Comparison of ENCODE assay signal across 8 cellular contexts in genomic region chr16:4315185-4316102, GRCh38. TPM values are rescaled to one million over a fixed set of nuclear protein-coding genes. Genes with fewer than 3 reads are reported as not detected.
DNase-seq lines count a peak whose midpoint lies in the region; ATAC-seq and TF ChIP-seq lines count a peak whose summit lies in the region.

GLIS2 (plus strand) TSS chr16:4316067; CDS start chr16:4332281, 16,214 bp downstream.

- H3K36me3 ChIP-seq in HUES6 (ENCODE audit: control insufficient read depth, insufficient read depth, low read length) = no peaks in the 10 kb centered on the region
- H3K36me3 ChIP-seq in colonic mucosa = no peaks in the 10 kb centered on the region
- no peaks in the 10 kb centered on the region for H3K36me3 ChIP-seq in stomach

- peak; percentile 42 for ATAC-seq in left colon
- ATAC-seq in HG02623 (IDR thresholded peaks at IDR 0.05; ENCODE audit: unreplicated experiment) = no peak
- ATAC-seq in GM18868 (IDR thresholded peaks at IDR 0.05; ENCODE audit: unreplicated experiment) = no peak

- H3K9ac ChIP-seq in HUES6 (ENCODE audit: low read length) (peak within 1 kb of the TSS; percentile 62), colonic mucosa (ENCODE audit: low read depth in 2 of 2, low read length in 2 of 2) (peak within 1 kb of the TSS; percentile 26 to 79)

- H3K9me3 ChIP-seq in HUES6 (ENCODE audit: control insufficient read depth, insufficient read depth, low read depth, low read length) (no peaks in the 10 kb centered on the region), colonic mucosa (no peaks in the 10 kb centered on the region), stomach (no peaks in the 10 kb centered on the region)

- TF ChIP-seq CTCF in colonic mucosa (IDR thresholded peaks at IDR 0.05) (no peak), stomach (IDR thresholded peaks at IDR 0.05) (no peak)

- peak; percentile 86 for DNase-seq in Caki2 (ENCODE audit: low read depth)
- peak; percentile 87 for DNase-seq in SK-N-DZ (ENCODE audit: low spot score)
- peak; percentile 41 for DNase-seq in colonic mucosa
- peak in 1 of 2 donors; percentile 51 for DNase-seq in left colon
- peak; percentile 73 for DNase-seq in stomach

- in situ Hi-C loops in Caki2 (cut with HindIII; ENCODE audit: low pct_unique_long_range_greater_than_20kb, low sequenced_read_pairs) = no loop called here

- peaks cover 14% of the 10 kb centered on the region for H3K27me3 ChIP-seq in HUES6 (ENCODE audit: control insufficient read depth, insufficient read depth, low read length)
- peaks cover 33% of the 10 kb centered on the region for H3K27me3 ChIP-seq in colonic mucosa
- peaks cover 0 to 35% (median 14%) of the 10 kb centered on the region in 3 donors for H3K27me3 ChIP-seq in stomach

- intact Hi-C loops in colonic mucosa (cut with DNase I) = no loop called here
- intact Hi-C loops in left colon (cut with DNase I, micrococcal nuclease) = no loop called here
- intact Hi-C loops in stomach (cut with DNase I; ENCODE audit: low total_unique reads) = no loop called here

- TF ChIP-seq EP300 in stomach (IDR thresholded peaks at IDR 0.05) = no peak

- H3K27ac ChIP-seq in HUES6 (ENCODE audit: low read depth, low read length) (peak within 1 kb of the TSS; percentile 64; the same call in 1 of the 2 replicates), colonic mucosa (peak within 1 kb of the TSS; percentile 80), stomach (peak within 1 kb of the TSS; percentile 90 to 97 (median 93))

- H3K4me1 ChIP-seq in HUES6 (ENCODE audit: control insufficient read depth, insufficient read depth, low read length) (peaks cover 42% of the 10 kb centered on the region), colonic mucosa (peaks cover 14% of the 10 kb centered on the region), stomach (peaks cover 59 to 66% (median 62%) of the 10 kb centered on the region in 4 donors)

- WGBS in stomach, 5 donors = 0 to 4% (median 1%) methylated on average over 9 to 91 of the region's 114 CpGs

- peak within 1 kb of the TSS; percentile 77 for H3K4me3 ChIP-seq in HUES6 (ENCODE audit: low read depth, low read length)
- peak within 1 kb of the TSS; percentile 46 for H3K4me3 ChIP-seq in colonic mucosa
- peak within 1 kb of the TSS; percentile 63 to 71 (median 71) for H3K4me3 ChIP-seq in stomach

- no peak for TF ChIP-seq POLR2A in stomach (IDR thresholded peaks at IDR 0.05)

RNA-seq across cellular contexts. Expression of gene GLIS2, which starts in this region (rescaled TPM):
- total RNA-seq in Caki2 (2014; rRNA removed; shearing (Covaris generic); ENCODE audit: low replicate concordance) = 5.7 and 7.4 TPM in 2 replicates
- polyA plus RNA-seq in SK-N-DZ (2014; cell fraction: cytosol; rRNA removed) = 4.4 and 4.5 TPM in 2 replicates
- 2.7 and 7.0 TPM in 2 replicates for polyA plus RNA-seq in SK-N-DZ (2014; cell fraction: nucleus; rRNA removed)
- total RNA-seq in colonic mucosa = 1 to 10 TPM in 1 of 2 donors, under 1 TPM in 1; 0.89 to 4.1 TPM
- total RNA-seq in left colon = 1 to 10 TPM; 1.6 to 3.6 TPM
- total RNA-seq in stomach = 10 to 100 TPM in 1 of 5 donors, 1 to 10 TPM in 4; 3.2 to 21.0 (median 4.6) TPM
- polyA plus RNA-seq in stomach = 1 to 10 TPM; 4.4 to 9.0 (median 5.8) TPM
